ENCODE assay signal across 8 cellular contexts in the genomic region with DNA sequence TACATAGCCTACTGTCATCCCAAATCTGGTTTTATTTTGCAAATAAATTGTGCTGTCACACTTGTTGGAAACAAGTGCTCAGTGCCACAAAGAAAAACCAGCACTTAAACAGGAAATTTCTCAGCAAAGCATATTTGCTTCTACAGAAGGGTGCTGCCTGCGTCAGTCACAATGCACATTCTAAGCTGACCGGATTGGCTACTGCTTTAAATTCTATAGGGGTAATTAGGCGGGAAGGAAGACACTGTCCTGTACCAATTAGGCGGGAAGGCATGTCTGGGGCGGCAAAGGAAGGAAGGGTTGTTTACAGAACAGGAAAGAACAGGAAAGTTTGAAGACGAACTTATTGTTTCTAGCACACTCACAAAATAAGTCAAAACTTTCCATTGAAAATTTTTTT. TPM values are rescaled to one million over a fixed set of nuclear protein-coding genes. Genes with fewer than 3 reads are reported as not detected.
DNase-seq lines count a peak whose midpoint lies in the region; ATAC-seq and TF ChIP-seq lines count a peak whose summit lies in the region.

No MANE protein-coding gene starts in this region.

- H3K27ac ChIP-seq in OCI-LY3 (ENCODE audit: low read length) (peak overlapping the region; percentile 50), mesendoderm (ENCODE audit: low read depth, low read length) (no peak overlapping the region), upper lobe of right lung (peak overlapping the region; percentile 93)

- H3K36me3 ChIP-seq in OCI-LY3 (replicated peaks; ENCODE audit: low read depth, low read length) (peaks cover 48% of the 10 kb centered on the region), mesendoderm (ENCODE audit: control insufficient read depth, insufficient read depth, low read length) (no peaks in the 10 kb centered on the region), upper lobe of right lung (peaks cover 21% of the 10 kb centered on the region)

- H3K9ac ChIP-seq in OCI-LY3 (ENCODE audit: low read length), result peak overlapping the region; percentile 85
- no peak overlapping the region for H3K9ac ChIP-seq in mesendoderm (ENCODE audit: low read length)

- intact Hi-C loops in upper lobe of right lung (cut with DNase I), result no loop called here

- peak overlapping the region; percentile 22 for H3K56ac ChIP-seq in mesendoderm (ENCODE audit: low read length)

- TF ChIP-seq CTCF in AG09309 (IDR thresholded peaks at IDR 0.05; ENCODE audit: control insufficient read depth, insufficient read depth, low read depth, low read length, missing control alignments) (no peak), OCI-LY3 (IDR thresholded peaks at IDR 0.05; ENCODE audit: low read depth, low read length) (no peak), upper lobe of right lung (IDR thresholded peaks at IDR 0.05) (no peak)

- H3K4me1 ChIP-seq in OCI-LY3 (ENCODE audit: low read length) (peaks cover 67% of the 10 kb centered on the region), mesendoderm (ENCODE audit: control insufficient read depth, low read depth, low read length) (peaks cover 4% of the 10 kb centered on the region), upper lobe of right lung (peaks cover 48% of the 10 kb centered on the region)

- no peak for DNase-seq in AG09309 (ENCODE audit: low read depth)
- DNase-seq in astrocyte of the hippocampus (ENCODE audit: low read depth, low spot score), result peak; percentile 21
- DNase-seq in mesendoderm, result no peak
- no peak for DNase-seq in upper lobe of right lung
- DNase-seq in NCI-H1092 (lab: John Stamatoyannopoulos, UW), result no peak

- H2BK120ac ChIP-seq in mesendoderm (ENCODE audit: low read depth, low read length), result no peak overlapping the region

- no CpG with 5 or more reads among the region's 6 CpGs for WGBS in mesendoderm (ENCODE audit: extremely low coverage, insufficient coverage, low lambda C conversion rate)

- H3K79me2 ChIP-seq in OCI-LY3 (ENCODE audit: low read length) (peaks cover 68% of the 10 kb centered on the region), mesendoderm (ENCODE audit: control insufficient read depth, insufficient read depth, low read length) (no peaks in the 10 kb centered on the region)

- no peaks in the 10 kb centered on the region for H4K20me1 ChIP-seq in OCI-LY3 (ENCODE audit: insufficient read depth, low read length)

- H3K4ac ChIP-seq in mesendoderm (ENCODE audit: low read depth, low read length), result no peak overlapping the region

- H3K9me3 ChIP-seq in OCI-LY3 (ENCODE audit: insufficient read depth, low read length) (peaks cover 10% of the 10 kb centered on the region; the same call in 1 of the 2 replicates), upper lobe of right lung (no peaks in the 10 kb centered on the region)

- ATAC-seq in GM19395 (IDR thresholded peaks at IDR 0.05; ENCODE audit: unreplicated experiment), result peak; percentile 38
- ATAC-seq in upper lobe of right lung, result peak; percentile 41
- ATAC-seq in GM21825 (IDR thresholded peaks at IDR 0.05; ENCODE audit: unreplicated experiment), result no peak

- peak overlapping the region; percentile 80 for H3K4me2 ChIP-seq in OCI-LY3 (ENCODE audit: low read length)
- H3K4me2 ChIP-seq in mesendoderm (ENCODE audit: low read length), result no peak overlapping the region

- no peak overlapping the region for H2BK5ac ChIP-seq in mesendoderm (ENCODE audit: low read length)

- no peak overlapping the region for H2AK5ac ChIP-seq in mesendoderm (ENCODE audit: low read length)

- no peaks in the 10 kb centered on the region for H3K27me3 ChIP-seq in OCI-LY3 (ENCODE audit: low read depth, low read length)
- H3K27me3 ChIP-seq in mesendoderm (ENCODE audit: insufficient read depth, low read length, poor library complexity), result no peaks in the 10 kb centered on the region
- no peaks in the 10 kb centered on the region for H3K27me3 ChIP-seq in upper lobe of right lung

- no peak overlapping the region for H4K5ac ChIP-seq in mesendoderm (ENCODE audit: low read length)

- H2AFZ ChIP-seq in OCI-LY3 (ENCODE audit: low read depth, low read length), result no peak overlapping the region

- no peak overlapping the region for H3K23ac ChIP-seq in mesendoderm (ENCODE audit: low read length)

- H3K18ac ChIP-seq in mesendoderm (ENCODE audit: low read length), result peak overlapping the region; percentile 92

- H2BK15ac ChIP-seq in mesendoderm (replicated peaks; ENCODE audit: low read depth), result no peak overlapping the region

- H4K8ac ChIP-seq in mesendoderm (ENCODE audit: low read depth, low read length), result no peak overlapping the region

- H3K79me1 ChIP-seq in mesendoderm (ENCODE audit: low read length), result no peaks in the 10 kb centered on the region

- peak overlapping the region; percentile 19 for H3K4me3 ChIP-seq in AG09309 (ENCODE audit: control insufficient read depth, low read depth, low read length)
- H3K4me3 ChIP-seq in OCI-LY3 (ENCODE audit: low read length), result peak overlapping the region; percentile 77
- no peak overlapping the region for H3K4me3 ChIP-seq in mesendoderm (ENCODE audit: low read length)
- H3K4me3 ChIP-seq in upper lobe of right lung, result peak overlapping the region; percentile 72

RNA-seq across cellular contexts. Expression of gene IFI16, which starts 2.8 kb away (rescaled TPM):
- 1.6 TPM for polyA plus RNA-seq in mesendoderm (2013, experiment 1 of 2)
- polyA plus RNA-seq in mesendoderm (2013, experiment 2 of 2), result 1.3 TPM
- 98.0 TPM for total RNA-seq in upper lobe of right lung
